Comparison of ENCODE assay signal across 1 cellular context in genomic region chr15:70197945-70198361, GRCh38.
A peak's percentile ranks its signal among the peaks of the same experiment; 100 is the strongest.
TF ChIP-seq lines count a peak whose summit lies in the region.

No MANE protein-coding gene starts in this region.

TF ChIP-seq in HepG2, 621 proteins besides CTCF, POLR2A, EP300 and RAD21 (continued from another document and continues in another):
- peak; percentile 48; the same call in 1 of the 2 replicates for TF ChIP-seq PAXIP1 (CRISPR knock-in tag; conservative IDR thresholded peaks at IDR 0.05)
- peak; percentile 16; the same call in 1 of the 2 replicates for TF ChIP-seq ARID5B (CRISPR knock-in tag; IDR thresholded peaks at IDR 0.05)
- no peak for TF ChIP-seq TMF1 (CRISPR knock-in tag; IDR thresholded peaks at IDR 0.05; ENCODE audit: low read depth)
- TF ChIP-seq DRAP1 (CRISPR knock-in tag; IDR thresholded peaks at IDR 0.05), result no peak
- 0 out of 4 replicates have a peak, but pooled peaks of 1 of the 2 experiments have one; percentile 36 for TF ChIP-seq NR2F1 (CRISPR knock-in tag; IDR thresholded peaks at IDR 0.05)
- no peak for TF ChIP-seq ZNF383 (CRISPR knock-in tag; IDR thresholded peaks at IDR 0.05; ENCODE audit: borderline replicate concordance)
- no peak for TF ChIP-seq ZNF567 (CRISPR knock-in tag; IDR thresholded peaks at IDR 0.05; ENCODE audit: borderline replicate concordance)
- no peak for TF ChIP-seq ATF6 (CRISPR knock-in tag; conservative IDR thresholded peaks at IDR 0.05)
- TF ChIP-seq ZNF432 (CRISPR knock-in tag; IDR thresholded peaks at IDR 0.05; ENCODE audit: borderline replicate concordance), result no peak
- peak; percentile 74; the same call in 1 of the 2 replicates for TF ChIP-seq HIC2 (CRISPR knock-in tag; IDR thresholded peaks at IDR 0.05; ENCODE audit: low read depth)
- peak; percentile 71 for TF ChIP-seq ZKSCAN1 (IDR thresholded peaks at IDR 0.05; ENCODE audit: low read length)
- TF ChIP-seq ZNF20 (CRISPR knock-in tag; IDR thresholded peaks at IDR 0.05), result no peak
- TF ChIP-seq YEATS2 (CRISPR knock-in tag; IDR thresholded peaks at IDR 0.05; ENCODE audit: borderline replicate concordance), result no peak
- TF ChIP-seq ZNF589 (CRISPR knock-in tag; conservative IDR thresholded peaks at IDR 0.05), result no peak
- no peak for TF ChIP-seq ZNF878 (CRISPR knock-in tag; IDR thresholded peaks at IDR 0.05)
- TF ChIP-seq KLF15 (CRISPR knock-in tag; IDR thresholded peaks at IDR 0.05; ENCODE audit: borderline replicate concordance), result no peak
- peak; percentile 36; the same call in 1 of the 2 replicates for TF ChIP-seq GATAD2A (CRISPR knock-in tag; IDR thresholded peaks at IDR 0.05)
- no peak for TF ChIP-seq ZBTB34 (CRISPR knock-in tag; IDR thresholded peaks at IDR 0.05)
- no peak for TF ChIP-seq TFDP2 (CRISPR knock-in tag; IDR thresholded peaks at IDR 0.05)
- TF ChIP-seq ISL2 (CRISPR knock-in tag; IDR thresholded peaks at IDR 0.05), result no peak
- no peak for TF ChIP-seq ZBTB14 (CRISPR knock-in tag; IDR thresholded peaks at IDR 0.05)
- TF ChIP-seq ETS1 (CRISPR knock-in tag; IDR thresholded peaks at IDR 0.05), result no peak
- TF ChIP-seq MTA1 (CRISPR knock-in tag; IDR thresholded peaks at IDR 0.05; ENCODE audit: borderline replicate concordance), result peak; percentile 42; the same call in 1 of the 2 replicates
- no peak for TF ChIP-seq MXI1 (IDR thresholded peaks at IDR 0.05; ENCODE audit: borderline replicate concordance, low read depth, low read length)
- TF ChIP-seq FOSL2 (CRISPR knock-in tag; IDR thresholded peaks at IDR 0.05), result 0 out of 2 replicates have a peak, but pooled peaks have one; percentile 5
- TF ChIP-seq TRIM22 (IDR thresholded peaks at IDR 0.05), result no peak
- TF ChIP-seq ZFX (CRISPR knock-in tag; IDR thresholded peaks at IDR 0.05; ENCODE audit: low read depth), result peak; percentile 37; the same call in 1 of the 2 replicates
- TF ChIP-seq TEAD2 (CRISPR knock-in tag; IDR thresholded peaks at IDR 0.05), result no peak
- no peak for TF ChIP-seq NPAS2 (CRISPR knock-in tag; IDR thresholded peaks at IDR 0.05; ENCODE audit: borderline replicate concordance)
- TF ChIP-seq KDM3A (CRISPR knock-in tag; IDR thresholded peaks at IDR 0.05; ENCODE audit: low read depth), result no peak
- TF ChIP-seq SALL1 (CRISPR knock-in tag; IDR thresholded peaks at IDR 0.05), result peak; percentile 51
- TF ChIP-seq NR2F6 (IDR thresholded peaks at IDR 0.05), result peak; percentile 86
- peak; percentile 71; the same call in 1 of the 2 replicates for TF ChIP-seq NR2F6 (CRISPR knock-in tag; IDR thresholded peaks at IDR 0.05)
- no peak for TF ChIP-seq JARID2 (CRISPR knock-in tag; IDR thresholded peaks at IDR 0.05; ENCODE audit: insufficient replicate concordance)
- TF ChIP-seq FOXO4 (CRISPR knock-in tag; conservative IDR thresholded peaks at IDR 0.05), result no peak
- 0 out of 2 replicates have a peak, but pooled peaks have one; percentile 49 for TF ChIP-seq ZBTB43 (CRISPR knock-in tag; conservative IDR thresholded peaks at IDR 0.05)
- no peak for TF ChIP-seq GPN1 (CRISPR knock-in tag; IDR thresholded peaks at IDR 0.05; ENCODE audit: borderline replicate concordance)
